1 cellular context compared by ENCODE assay signal in the genomic region with DNA sequence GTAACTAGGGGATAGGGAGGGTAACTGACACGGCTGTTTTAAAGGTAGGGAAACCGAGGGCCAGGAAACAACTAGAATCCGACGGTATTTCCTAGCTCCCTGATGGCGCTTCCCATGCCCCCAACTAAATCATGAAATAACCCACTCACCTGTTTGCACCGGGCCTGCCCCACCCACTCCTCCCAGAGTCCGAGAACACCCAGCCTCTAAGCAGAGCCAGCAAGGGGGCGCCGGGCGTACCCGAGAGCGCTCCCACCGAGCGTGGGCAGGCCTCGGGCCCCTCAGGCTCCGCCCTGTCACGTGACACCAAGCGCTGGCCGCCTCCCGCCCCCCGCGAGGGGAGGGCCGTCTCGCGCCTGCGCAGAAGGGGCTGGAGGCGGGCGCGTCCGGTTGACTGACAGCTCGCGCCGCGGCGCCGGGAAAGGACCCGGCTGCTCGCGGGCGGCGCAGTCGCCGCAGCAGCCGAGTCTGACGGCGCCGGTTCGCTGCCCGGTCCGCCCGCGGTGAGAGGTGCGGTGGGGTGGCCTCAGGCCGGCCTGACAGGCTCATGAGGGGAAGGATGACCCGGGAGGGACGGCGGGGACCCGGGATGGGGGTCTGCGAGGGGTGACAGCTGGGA.
TF ChIP-seq lines count a peak whose summit lies in the region.

A gene with protein sequence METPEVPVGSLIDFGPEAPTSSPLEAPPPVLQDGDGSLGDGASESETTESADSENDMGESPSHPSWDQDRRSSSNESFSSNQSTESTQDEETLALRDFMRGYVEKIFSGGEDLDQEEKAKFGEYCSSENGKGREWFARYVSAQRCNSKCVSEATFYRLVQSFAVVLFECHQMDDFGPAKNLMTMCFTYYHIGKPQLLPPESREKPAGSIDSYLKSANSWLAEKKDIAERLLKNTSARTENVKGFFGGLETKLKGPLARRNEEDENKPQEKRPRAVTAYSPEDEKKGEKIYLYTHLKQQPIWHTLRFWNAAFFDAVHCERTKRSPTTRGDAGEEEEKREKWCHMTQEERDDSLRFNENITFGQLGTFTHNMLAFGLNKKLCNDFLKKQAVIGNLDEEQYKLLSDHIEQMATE (plus strand): TSS at position 447 of the 619 bp plus-strand sequence. CDS start 39,277 bp downstream, outside the sequence.

TF ChIP-seq in HepG2, 621 proteins besides CTCF, POLR2A, EP300 and RAD21 (continued from another document and continues in another):
- peak; percentile 69; the same call in 1 of the 2 replicates for TF ChIP-seq MXD4 (CRISPR knock-in tag; IDR thresholded peaks at IDR 0.05)
- TF ChIP-seq PAF1 (CRISPR knock-in tag; IDR thresholded peaks at IDR 0.05): no peak
- peak; percentile 82 for TF ChIP-seq SALL1 (CRISPR knock-in tag; IDR thresholded peaks at IDR 0.05)
- TF ChIP-seq TBX2 (CRISPR knock-in tag; IDR thresholded peaks at IDR 0.05; ENCODE audit: borderline replicate concordance): no peak; the same call in 1 of the 2 replicates
- TF ChIP-seq RCOR2 (CRISPR knock-in tag; IDR thresholded peaks at IDR 0.05): no peak
- TF ChIP-seq, protein P1, sequence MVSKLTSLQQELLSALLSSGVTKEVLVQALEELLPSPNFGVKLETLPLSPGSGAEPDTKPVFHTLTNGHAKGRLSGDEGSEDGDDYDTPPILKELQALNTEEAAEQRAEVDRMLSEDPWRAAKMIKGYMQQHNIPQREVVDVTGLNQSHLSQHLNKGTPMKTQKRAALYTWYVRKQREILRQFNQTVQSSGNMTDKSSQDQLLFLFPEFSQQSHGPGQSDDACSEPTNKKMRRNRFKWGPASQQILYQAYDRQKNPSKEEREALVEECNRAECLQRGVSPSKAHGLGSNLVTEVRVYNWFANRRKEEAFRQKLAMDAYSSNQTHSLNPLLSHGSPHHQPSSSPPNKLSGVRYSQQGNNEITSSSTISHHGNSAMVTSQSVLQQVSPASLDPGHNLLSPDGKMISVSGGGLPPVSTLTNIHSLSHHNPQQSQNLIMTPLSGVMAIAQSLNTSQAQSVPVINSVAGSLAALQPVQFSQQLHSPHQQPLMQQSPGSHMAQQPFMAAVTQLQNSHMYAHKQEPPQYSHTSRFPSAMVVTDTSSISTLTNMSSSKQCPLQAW (CRISPR knock-in tag; IDR thresholded peaks at IDR 0.05): peak; percentile 77
- TF ChIP-seq ZNF20 (CRISPR knock-in tag; IDR thresholded peaks at IDR 0.05): no peak
- TF ChIP-seq, protein P2, sequence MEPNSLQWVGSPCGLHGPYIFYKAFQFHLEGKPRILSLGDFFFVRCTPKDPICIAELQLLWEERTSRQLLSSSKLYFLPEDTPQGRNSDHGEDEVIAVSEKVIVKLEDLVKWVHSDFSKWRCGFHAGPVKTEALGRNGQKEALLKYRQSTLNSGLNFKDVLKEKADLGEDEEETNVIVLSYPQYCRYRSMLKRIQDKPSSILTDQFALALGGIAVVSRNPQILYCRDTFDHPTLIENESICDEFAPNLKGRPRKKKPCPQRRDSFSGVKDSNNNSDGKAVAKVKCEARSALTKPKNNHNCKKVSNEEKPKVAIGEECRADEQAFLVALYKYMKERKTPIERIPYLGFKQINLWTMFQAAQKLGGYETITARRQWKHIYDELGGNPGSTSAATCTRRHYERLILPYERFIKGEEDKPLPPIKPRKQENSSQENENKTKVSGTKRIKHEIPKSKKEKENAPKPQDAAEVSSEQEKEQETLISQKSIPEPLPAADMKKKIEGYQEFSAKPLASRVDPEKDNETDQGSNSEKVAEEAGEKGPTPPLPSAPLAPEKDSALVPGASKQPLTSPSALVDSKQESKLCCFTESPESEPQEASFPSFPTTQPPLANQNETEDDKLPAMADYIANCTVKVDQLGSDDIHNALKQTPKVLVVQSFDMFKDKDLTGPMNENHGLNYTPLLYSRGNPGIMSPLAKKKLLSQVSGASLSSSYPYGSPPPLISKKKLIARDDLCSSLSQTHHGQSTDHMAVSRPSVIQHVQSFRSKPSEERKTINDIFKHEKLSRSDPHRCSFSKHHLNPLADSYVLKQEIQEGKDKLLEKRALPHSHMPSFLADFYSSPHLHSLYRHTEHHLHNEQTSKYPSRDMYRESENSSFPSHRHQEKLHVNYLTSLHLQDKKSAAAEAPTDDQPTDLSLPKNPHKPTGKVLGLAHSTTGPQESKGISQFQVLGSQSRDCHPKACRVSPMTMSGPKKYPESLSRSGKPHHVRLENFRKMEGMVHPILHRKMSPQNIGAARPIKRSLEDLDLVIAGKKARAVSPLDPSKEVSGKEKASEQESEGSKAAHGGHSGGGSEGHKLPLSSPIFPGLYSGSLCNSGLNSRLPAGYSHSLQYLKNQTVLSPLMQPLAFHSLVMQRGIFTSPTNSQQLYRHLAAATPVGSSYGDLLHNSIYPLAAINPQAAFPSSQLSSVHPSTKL (CRISPR knock-in tag; IDR thresholded peaks at IDR 0.05): peak; percentile 68
- no peak for TF ChIP-seq ZNF577 (CRISPR knock-in tag; IDR thresholded peaks at IDR 0.05; ENCODE audit: borderline replicate concordance, low read depth)
- TF ChIP-seq, protein P3, sequence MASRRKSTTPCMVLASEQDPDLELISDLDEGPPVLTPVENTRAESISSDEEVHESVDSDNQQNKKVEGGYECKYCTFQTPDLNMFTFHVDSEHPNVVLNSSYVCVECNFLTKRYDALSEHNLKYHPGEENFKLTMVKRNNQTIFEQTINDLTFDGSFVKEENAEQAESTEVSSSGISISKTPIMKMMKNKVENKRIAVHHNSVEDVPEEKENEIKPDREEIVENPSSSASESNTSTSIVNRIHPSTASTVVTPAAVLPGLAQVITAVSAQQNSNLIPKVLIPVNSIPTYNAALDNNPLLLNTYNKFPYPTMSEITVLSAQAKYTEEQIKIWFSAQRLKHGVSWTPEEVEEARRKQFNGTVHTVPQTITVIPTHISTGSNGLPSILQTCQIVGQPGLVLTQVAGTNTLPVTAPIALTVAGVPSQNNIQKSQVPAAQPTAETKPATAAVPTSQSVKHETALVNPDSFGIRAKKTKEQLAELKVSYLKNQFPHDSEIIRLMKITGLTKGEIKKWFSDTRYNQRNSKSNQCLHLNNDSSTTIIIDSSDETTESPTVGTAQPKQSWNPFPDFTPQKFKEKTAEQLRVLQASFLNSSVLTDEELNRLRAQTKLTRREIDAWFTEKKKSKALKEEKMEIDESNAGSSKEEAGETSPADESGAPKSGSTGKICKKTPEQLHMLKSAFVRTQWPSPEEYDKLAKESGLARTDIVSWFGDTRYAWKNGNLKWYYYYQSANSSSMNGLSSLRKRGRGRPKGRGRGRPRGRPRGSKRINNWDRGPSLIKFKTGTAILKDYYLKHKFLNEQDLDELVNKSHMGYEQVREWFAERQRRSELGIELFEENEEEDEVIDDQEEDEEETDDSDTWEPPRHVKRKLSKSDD (CRISPR knock-in tag; IDR thresholded peaks at IDR 0.05; ENCODE audit: low read depth): 0 out of 2 replicates have a peak, but pooled peaks have one; percentile 23
- TF ChIP-seq SP140L (CRISPR knock-in tag; IDR thresholded peaks at IDR 0.05; ENCODE audit: borderline replicate concordance): no peak
- TF ChIP-seq ZNF329 (CRISPR knock-in tag; IDR thresholded peaks at IDR 0.05; ENCODE audit: low read depth): no peak
- TF ChIP-seq, protein P4, sequence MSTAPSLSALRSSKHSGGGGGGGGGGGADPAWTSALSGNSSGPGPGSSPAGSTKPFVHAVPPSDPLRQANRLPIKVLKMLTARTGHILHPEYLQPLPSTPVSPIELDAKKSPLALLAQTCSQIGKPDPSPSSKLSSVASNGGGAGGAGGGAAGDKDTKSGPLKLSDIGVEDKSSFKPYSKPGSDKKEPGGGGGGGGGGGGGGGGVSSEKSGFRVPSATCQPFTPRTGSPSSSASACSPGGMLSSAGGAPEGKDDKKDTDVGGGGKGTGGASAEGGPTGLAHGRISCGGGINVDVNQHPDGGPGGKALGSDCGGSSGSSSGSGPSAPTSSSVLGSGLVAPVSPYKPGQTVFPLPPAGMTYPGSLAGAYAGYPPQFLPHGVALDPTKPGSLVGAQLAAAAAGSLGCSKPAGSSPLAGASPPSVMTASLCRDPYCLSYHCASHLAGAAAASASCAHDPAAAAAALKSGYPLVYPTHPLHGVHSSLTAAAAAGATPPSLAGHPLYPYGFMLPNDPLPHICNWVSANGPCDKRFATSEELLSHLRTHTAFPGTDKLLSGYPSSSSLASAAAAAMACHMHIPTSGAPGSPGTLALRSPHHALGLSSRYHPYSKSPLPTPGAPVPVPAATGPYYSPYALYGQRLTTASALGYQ (CRISPR knock-in tag; IDR thresholded peaks at IDR 0.05): no peak; the same call in 1 of the 2 replicates
- TF ChIP-seq, protein P5, sequence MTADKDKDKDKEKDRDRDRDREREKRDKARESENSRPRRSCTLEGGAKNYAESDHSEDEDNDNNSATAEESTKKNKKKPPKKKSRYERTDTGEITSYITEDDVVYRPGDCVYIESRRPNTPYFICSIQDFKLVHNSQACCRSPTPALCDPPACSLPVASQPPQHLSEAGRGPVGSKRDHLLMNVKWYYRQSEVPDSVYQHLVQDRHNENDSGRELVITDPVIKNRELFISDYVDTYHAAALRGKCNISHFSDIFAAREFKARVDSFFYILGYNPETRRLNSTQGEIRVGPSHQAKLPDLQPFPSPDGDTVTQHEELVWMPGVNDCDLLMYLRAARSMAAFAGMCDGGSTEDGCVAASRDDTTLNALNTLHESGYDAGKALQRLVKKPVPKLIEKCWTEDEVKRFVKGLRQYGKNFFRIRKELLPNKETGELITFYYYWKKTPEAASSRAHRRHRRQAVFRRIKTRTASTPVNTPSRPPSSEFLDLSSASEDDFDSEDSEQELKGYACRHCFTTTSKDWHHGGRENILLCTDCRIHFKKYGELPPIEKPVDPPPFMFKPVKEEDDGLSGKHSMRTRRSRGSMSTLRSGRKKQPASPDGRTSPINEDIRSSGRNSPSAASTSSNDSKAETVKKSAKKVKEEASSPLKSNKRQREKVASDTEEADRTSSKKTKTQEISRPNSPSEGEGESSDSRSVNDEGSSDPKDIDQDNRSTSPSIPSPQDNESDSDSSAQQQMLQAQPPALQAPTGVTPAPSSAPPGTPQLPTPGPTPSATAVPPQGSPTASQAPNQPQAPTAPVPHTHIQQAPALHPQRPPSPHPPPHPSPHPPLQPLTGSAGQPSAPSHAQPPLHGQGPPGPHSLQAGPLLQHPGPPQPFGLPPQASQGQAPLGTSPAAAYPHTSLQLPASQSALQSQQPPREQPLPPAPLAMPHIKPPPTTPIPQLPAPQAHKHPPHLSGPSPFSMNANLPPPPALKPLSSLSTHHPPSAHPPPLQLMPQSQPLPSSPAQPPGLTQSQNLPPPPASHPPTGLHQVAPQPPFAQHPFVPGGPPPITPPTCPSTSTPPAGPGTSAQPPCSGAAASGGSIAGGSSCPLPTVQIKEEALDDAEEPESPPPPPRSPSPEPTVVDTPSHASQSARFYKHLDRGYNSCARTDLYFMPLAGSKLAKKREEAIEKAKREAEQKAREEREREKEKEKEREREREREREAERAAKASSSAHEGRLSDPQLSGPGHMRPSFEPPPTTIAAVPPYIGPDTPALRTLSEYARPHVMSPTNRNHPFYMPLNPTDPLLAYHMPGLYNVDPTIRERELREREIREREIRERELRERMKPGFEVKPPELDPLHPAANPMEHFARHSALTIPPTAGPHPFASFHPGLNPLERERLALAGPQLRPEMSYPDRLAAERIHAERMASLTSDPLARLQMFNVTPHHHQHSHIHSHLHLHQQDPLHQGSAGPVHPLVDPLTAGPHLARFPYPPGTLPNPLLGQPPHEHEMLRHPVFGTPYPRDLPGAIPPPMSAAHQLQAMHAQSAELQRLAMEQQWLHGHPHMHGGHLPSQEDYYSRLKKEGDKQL (CRISPR knock-in tag; IDR thresholded peaks at IDR 0.05; ENCODE audit: low read depth): no peak
- TF ChIP-seq, protein P6, sequence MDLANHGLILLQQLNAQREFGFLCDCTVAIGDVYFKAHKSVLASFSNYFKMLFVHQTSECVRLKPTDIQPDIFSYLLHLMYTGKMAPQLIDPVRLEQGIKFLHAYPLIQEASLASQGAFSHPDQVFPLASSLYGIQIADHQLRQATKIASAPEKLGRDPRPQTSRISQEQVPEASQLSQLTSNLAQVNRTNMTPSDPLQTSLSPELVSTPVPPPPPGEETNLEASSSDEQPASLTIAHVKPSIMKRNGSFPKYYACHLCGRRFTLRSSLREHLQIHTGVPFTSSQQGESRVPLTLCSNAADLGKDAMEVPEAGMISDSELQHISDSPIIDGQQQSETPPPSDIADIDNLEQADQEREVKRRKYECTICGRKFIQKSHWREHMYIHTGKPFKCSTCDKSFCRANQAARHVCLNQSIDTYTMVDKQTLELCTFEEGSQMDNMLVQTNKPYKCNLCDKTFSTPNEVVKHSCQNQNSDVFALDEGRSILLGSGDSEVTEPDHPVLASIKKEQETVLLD (CRISPR knock-in tag; IDR thresholded peaks at IDR 0.05; ENCODE audit: low read depth): no peak; the same call in 1 of the 2 replicates
- TF ChIP-seq ZNF558 (CRISPR knock-in tag; IDR thresholded peaks at IDR 0.05; ENCODE audit: borderline replicate concordance): peak; percentile 38; the same call in 1 of the 2 replicates
- no peak for TF ChIP-seq ZNF616 (CRISPR knock-in tag; IDR thresholded peaks at IDR 0.05; ENCODE audit: low read depth)
- TF ChIP-seq NR1H2 (CRISPR knock-in tag; IDR thresholded peaks at IDR 0.05; ENCODE audit: borderline replicate concordance, low read depth): no peak
- TF ChIP-seq, protein P7, sequence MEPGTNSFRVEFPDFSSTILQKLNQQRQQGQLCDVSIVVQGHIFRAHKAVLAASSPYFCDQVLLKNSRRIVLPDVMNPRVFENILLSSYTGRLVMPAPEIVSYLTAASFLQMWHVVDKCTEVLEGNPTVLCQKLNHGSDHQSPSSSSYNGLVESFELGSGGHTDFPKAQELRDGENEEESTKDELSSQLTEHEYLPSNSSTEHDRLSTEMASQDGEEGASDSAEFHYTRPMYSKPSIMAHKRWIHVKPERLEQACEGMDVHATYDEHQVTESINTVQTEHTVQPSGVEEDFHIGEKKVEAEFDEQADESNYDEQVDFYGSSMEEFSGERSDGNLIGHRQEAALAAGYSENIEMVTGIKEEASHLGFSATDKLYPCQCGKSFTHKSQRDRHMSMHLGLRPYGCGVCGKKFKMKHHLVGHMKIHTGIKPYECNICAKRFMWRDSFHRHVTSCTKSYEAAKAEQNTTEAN (CRISPR knock-in tag; conservative IDR thresholded peaks at IDR 0.05): no peak
- TF ChIP-seq, protein P8, sequence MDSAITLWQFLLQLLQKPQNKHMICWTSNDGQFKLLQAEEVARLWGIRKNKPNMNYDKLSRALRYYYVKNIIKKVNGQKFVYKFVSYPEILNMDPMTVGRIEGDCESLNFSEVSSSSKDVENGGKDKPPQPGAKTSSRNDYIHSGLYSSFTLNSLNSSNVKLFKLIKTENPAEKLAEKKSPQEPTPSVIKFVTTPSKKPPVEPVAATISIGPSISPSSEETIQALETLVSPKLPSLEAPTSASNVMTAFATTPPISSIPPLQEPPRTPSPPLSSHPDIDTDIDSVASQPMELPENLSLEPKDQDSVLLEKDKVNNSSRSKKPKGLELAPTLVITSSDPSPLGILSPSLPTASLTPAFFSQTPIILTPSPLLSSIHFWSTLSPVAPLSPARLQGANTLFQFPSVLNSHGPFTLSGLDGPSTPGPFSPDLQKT (CRISPR knock-in tag; IDR thresholded peaks at IDR 0.05; ENCODE audit: borderline replicate concordance): no peak
- TF ChIP-seq EZH2 (conservative IDR thresholded peaks at IDR 0.05; ENCODE audit: low read depth, low read length): no peak
- TF ChIP-seq ZNF777 (CRISPR knock-in tag; IDR thresholded peaks at IDR 0.05): peak; percentile 88
- TF ChIP-seq DR1 (CRISPR knock-in tag; IDR thresholded peaks at IDR 0.05): no peak
- TF ChIP-seq ZMYM3 (CRISPR knock-in tag; IDR thresholded peaks at IDR 0.05): no peak
- no peak for TF ChIP-seq ZNF383 (CRISPR knock-in tag; IDR thresholded peaks at IDR 0.05; ENCODE audit: borderline replicate concordance)
- TF ChIP-seq ATRX (CRISPR knock-in tag; IDR thresholded peaks at IDR 0.05; ENCODE audit: borderline replicate concordance): no peak
- TF ChIP-seq ZSCAN12 (CRISPR knock-in tag; IDR thresholded peaks at IDR 0.05): no peak
- TF ChIP-seq ZNF432 (CRISPR knock-in tag; IDR thresholded peaks at IDR 0.05; ENCODE audit: borderline replicate concordance): no peak
